In genomic region chr11:119067371-119068222, GRCh38 we compare ENCODE assay signal across 8 cellular contexts. TPM values are rescaled to one million over a fixed set of nuclear protein-coding genes. Genes with fewer than 3 reads are reported as not detected.
DNase-seq lines count a peak whose midpoint lies in the region; ATAC-seq and TF ChIP-seq lines count a peak whose summit lies in the region.

TSS of gene VPS11 (plus strand) at chr11:119067818. CDS start at chr11:119067824, 6 bp downstream.

- DNase-seq in AG04449 (ENCODE audit: low read depth, low spot score) (peak; percentile 77), NCI-H226 (peak; percentile 96), WTC11 (ENCODE audit: low spot score) (peak; percentile 97), cardiac fibroblast (ENCODE audit: low read depth in 2 of 2) (peak; percentile 96 to 97), iPS-NIHi7 (ENCODE audit: extremely low spot score) (peak; percentile 99), smooth muscle cell of the brain vasculature (ENCODE audit: low read depth, low spot score) (peak; percentile 88)

- POLR2A ChIA-PET in AG04449 (lab: Yijun Ruan, JAX) (interaction anchor here (0.6 to 1.8 kb wide), 11 partner anchors 9 to 49 kb away, joined by 3 to 15 read pairs (median 4); partner anchors contain the start of genes C2CD2L, DPAGT1, HMBS and HYOU1), WTC11 (lab: Charles Lee) (interaction anchor here (0.6 to 2.4 kb wide), 8 partner anchors 11 to 139 kb away, joined by 3 to 20 read pairs (median 4); partner anchors contain the start of genes CBL, DPAGT1, HMBS and HYOU1)

- H3K27me3 Mint-ChIP-seq in WTC11 (ENCODE audit: low read depth), result no peaks in the 10 kb centered on the region

- H3K27ac Mint-ChIP-seq in WTC11, result peak within 1 kb of the TSS; percentile 95

- peaks cover 10% of the 10 kb centered on the region for H3K4me1 Mint-ChIP-seq in WTC11

- TF ChIP-seq CTCF in AG04449 (IDR thresholded peaks at IDR 0.05; ENCODE audit: insufficient read depth, low read length, missing control alignments) (no peak), WTC11 (IDR thresholded peaks at IDR 0.05) (no peak), cardiac fibroblast (IDR thresholded peaks at IDR 0.05; ENCODE audit: low read depth, low read length) (no peak)

- H3K4me3 Mint-ChIP-seq in WTC11, result peak within 1 kb of the TSS; percentile 96

- H3K9me3 Mint-ChIP-seq in WTC11, result no peaks in the 10 kb centered on the region

- H3K36me3 Mint-ChIP-seq in WTC11, result peaks cover 18% of the 10 kb centered on the region

- peak; percentile 78 for ATAC-seq in GM18873 (IDR thresholded peaks at IDR 0.05; ENCODE audit: low FRiP score, unreplicated experiment)
- peak; percentile 87 for ATAC-seq in HG03139 (IDR thresholded peaks at IDR 0.05; ENCODE audit: unreplicated experiment)
- ATAC-seq in WTC11, result peak; percentile 93

- peak within 1 kb of the TSS; percentile 92 for H3K4me3 ChIP-seq in AG04449 (ENCODE audit: low read depth, low read length)
- peak within 1 kb of the TSS; percentile 81 to 99 for H3K4me3 ChIP-seq in cardiac fibroblast (replicated peaks in 1 of 2; ENCODE audit: low read depth in 2 of 2, low read length in 2 of 2)

- CTCF ChIA-PET in AG04449 (lab: Yijun Ruan, JAX), result interaction anchor here (0.8 to 2.0 kb wide), 13 partner anchors 10 to 270 kb away, joined by 3 to 9 read pairs (median 4); partner anchors contain the start of genes DPAGT1 and HMBS
- CTCF ChIA-PET in WTC11 (lab: Charles Lee), result interaction anchor here (0.5 to 2.5 kb wide), 16 partner anchors 11 to 1732 kb away, joined by 3 to 16 read pairs (median 3); partner anchors contain the start of genes CBL, DPAGT1, HMBS and HYOU1

TF ChIP-seq in WTC11, 78 proteins besides CTCF, POLR2A, EP300 and RAD21 (continues in another document):
- TF ChIP-seq ARID4B (CRISPR knock-in tag; IDR thresholded peaks at IDR 0.05; ENCODE audit: borderline replicate concordance), result peak; percentile 83; the same call in 1 of the 2 replicates
- no peak for TF ChIP-seq MXD4 (CRISPR knock-in tag; IDR thresholded peaks at IDR 0.05; ENCODE audit: borderline replicate concordance)
- TF ChIP-seq ATF1 (CRISPR knock-in tag; IDR thresholded peaks at IDR 0.05), result no peak
- no peak for TF ChIP-seq CBFB (CRISPR knock-in tag; IDR thresholded peaks at IDR 0.05; ENCODE audit: low read depth)
- peak; percentile 65 for TF ChIP-seq GABPB1 (CRISPR knock-in tag; IDR thresholded peaks at IDR 0.05)
- peak; percentile 48; the same call in 1 of the 2 replicates for TF ChIP-seq MYBL2 (CRISPR knock-in tag; IDR thresholded peaks at IDR 0.05)
- TF ChIP-seq RORB (CRISPR knock-in tag; IDR thresholded peaks at IDR 0.05), result no peak
- no peak for TF ChIP-seq GTF2I (CRISPR knock-in tag; conservative IDR thresholded peaks at IDR 0.05)
- no peak for TF ChIP-seq ZNF121 (CRISPR knock-in tag; IDR thresholded peaks at IDR 0.05)
- no peak for TF ChIP-seq ATF3 (CRISPR knock-in tag; conservative IDR thresholded peaks at IDR 0.05)
- no peak for TF ChIP-seq ZSCAN18 (CRISPR knock-in tag; IDR thresholded peaks at IDR 0.05)
- TF ChIP-seq CREM (CRISPR knock-in tag; IDR thresholded peaks at IDR 0.05), result peak; percentile 77
- TF ChIP-seq ZBTB21 (CRISPR knock-in tag; IDR thresholded peaks at IDR 0.05; ENCODE audit: borderline replicate concordance), result no peak
- no peak for TF ChIP-seq CDX4 (CRISPR knock-in tag; IDR thresholded peaks at IDR 0.05; ENCODE audit: borderline replicate concordance)
- TF ChIP-seq FOXJ3 (CRISPR knock-in tag; IDR thresholded peaks at IDR 0.05; ENCODE audit: borderline replicate concordance), result no peak
- TF ChIP-seq NR3C1 (CRISPR knock-in tag; conservative IDR thresholded peaks at IDR 0.05; ENCODE audit: low read depth), result no peak
- no peak for TF ChIP-seq HMGXB4 (CRISPR knock-in tag; IDR thresholded peaks at IDR 0.05)
- TF ChIP-seq NFE2L1 (CRISPR knock-in tag; IDR thresholded peaks at IDR 0.05), result no peak
- 0 out of 2 replicates have a peak, but pooled peaks have one; percentile 20 for TF ChIP-seq MLX (CRISPR knock-in tag; IDR thresholded peaks at IDR 0.05)
- no peak for TF ChIP-seq OVOL2 (CRISPR knock-in tag; IDR thresholded peaks at IDR 0.05; ENCODE audit: borderline replicate concordance)

RNA-seq across cellular contexts. Expression of gene VPS11, which starts in this region (rescaled TPM):
- total RNA-seq in WTC11 (2021), result 17.2 to 20.2 TPM (median 18.4 TPM) in 3 replicates

Comparison
In these comparisons a context has a peak if more than half of its experiments do, and no peak if none do; other contexts are left out.
1. Peak in every context shown above with its lines: DNase-seq, ATAC-seq and H3K4me3 ChIP-seq.